In the genomic region with DNA sequence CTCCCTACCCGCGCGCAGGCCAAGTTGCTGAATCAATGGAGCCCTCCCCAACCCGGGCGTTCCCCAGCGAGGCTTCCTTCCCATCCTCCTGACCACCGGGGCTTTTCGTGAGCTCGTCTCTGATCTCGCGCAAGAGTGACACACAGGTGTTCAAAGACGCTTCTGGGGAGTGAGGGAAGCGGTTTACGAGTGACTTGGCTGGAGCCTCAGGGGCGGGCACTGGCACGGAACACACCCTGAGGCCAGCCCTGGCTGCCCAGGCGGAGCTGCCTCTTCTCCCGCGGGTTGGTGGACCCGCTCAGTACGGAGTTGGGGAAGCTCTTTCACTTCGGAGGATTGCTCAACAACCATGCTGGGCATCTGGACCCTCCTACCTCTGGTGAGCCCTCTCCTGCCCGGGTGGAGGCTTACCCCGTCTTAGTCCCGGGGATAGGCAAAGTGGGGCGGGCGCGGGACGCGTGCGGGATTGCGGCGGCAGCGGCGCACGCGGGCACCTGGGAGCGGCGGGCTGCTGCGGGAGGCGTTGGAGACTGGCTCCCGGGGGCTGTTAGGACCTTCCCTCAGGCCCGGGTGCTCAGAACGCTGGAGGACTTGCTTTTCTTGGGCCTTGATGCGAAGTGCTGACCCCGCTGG, we compare ENCODE assay signal across 8 cellular contexts. TPM values are rescaled to one million over a fixed set of nuclear protein-coding genes. Genes with fewer than 3 reads are reported as not detected.
A peak's percentile ranks its signal among the peaks of the same experiment; 100 is the strongest.
DNase-seq lines count a peak whose midpoint lies in the region; ATAC-seq, FAIRE-seq and TF ChIP-seq lines count a peak whose summit lies in the region.

A gene (plus strand): TSS at position 271 of the 633 bp plus-strand sequence. CDS start 79 bp downstream, at position 350.

- peaks cover 25% of the 10 kb centered on the region for H3K4me1 ChIP-seq in MM.1S (ENCODE audit: low read length)
- peaks cover 48% of the 10 kb centered on the region for H3K4me1 ChIP-seq in HepG2 (ENCODE audit: insufficient read depth, low read length)

- H3K27me3 ChIP-seq in GM06990 (replicated peaks; ENCODE audit: control insufficient read depth, insufficient read depth, low read length) (no peaks in the 10 kb centered on the region), H7 (ENCODE audit: control insufficient read depth, insufficient read depth, low read length) (peaks cover 33% of the 10 kb centered on the region), MM.1S (replicated peaks; ENCODE audit: insufficient read depth, low read length) (0 out of 2 replicates have a peak, but pooled peaks cover 6% of the 10 kb centered on the region), HepG2 (ENCODE audit: control insufficient read depth in 1 of 2, insufficient read depth in 2 of 2, low read length in 2 of 2) (no peaks in the 10 kb centered on the region; a peak in 1 of 5 replicates)

- in situ Hi-C loops in HepG2 (cut with HindIII; ENCODE audit: extremely low pct_ligation_motif_present, low pct_unique_long_range_greater_than_20kb), result no loop called here

- no peaks in the 10 kb centered on the region for H4K20me1 ChIP-seq in MM.1S (ENCODE audit: insufficient read depth, low read length)
- H4K20me1 ChIP-seq in HepG2 (ENCODE audit: insufficient read depth, low read length), result no peaks in the 10 kb centered on the region; the same call in 1 of the 2 replicates

- no peaks in the 10 kb centered on the region for H3K79me2 ChIP-seq in MM.1S (ENCODE audit: low read length)
- H3K79me2 ChIP-seq in HepG2 (ENCODE audit: insufficient read depth, low read length), result peaks cover 35% of the 10 kb centered on the region

- H3K27ac ChIP-seq in MM.1S (ENCODE audit: low read length) (peak within 1 kb of the TSS; percentile 17; the same call in 1 of the 2 replicates), cingulate gyrus (ENCODE audit: low read depth, low read length) (peak within 1 kb of the TSS; percentile 84), HepG2 (ENCODE audit: extremely low read length, insufficient read depth, low read length) (peak within 1 kb of the TSS; percentile 74)

- TF ChIP-seq EP300 in HepG2 (IDR thresholded peaks at IDR 0.05; ENCODE audit: low read depth in 2 of 2, low read length in 2 of 2), result no peak
- TF ChIP-seq EP300 in HepG2 (CRISPR knock-in tag; IDR thresholded peaks at IDR 0.05; ENCODE audit: borderline replicate concordance), result no peak

- ATAC-seq in HepG2, result peak; percentile 88

- CTCF ChIA-PET in HepG2 (lab: Yijun Ruan, JAX; ENCODE audit: low intra/inter-chr PET ratio, low total read pairs), result interaction anchor here (1.8 kb wide), 1 partner anchor 56 kb away, joined by 6 read pairs; no protein-coding TSS in a partner anchor

- H3K4me3 ChIP-seq in GM06990 (replicated peaks; ENCODE audit: low read depth, low read length) (peak within 1 kb of the TSS; percentile 95), H7 (ENCODE audit: insufficient read depth, low read depth, low read length) (peak within 1 kb of the TSS; percentile 64), MM.1S (ENCODE audit: low read length) (peak within 1 kb of the TSS; percentile 92), HepG2 (replicated peaks in 1 of 3; ENCODE audit: insufficient read depth in 1 of 3, low read depth in 2 of 3, low read length in 3 of 3) (peak within 1 kb of the TSS; percentile 83 to 91 (median 88))

- H2AFZ ChIP-seq in MM.1S (ENCODE audit: low read length), result peak within 1 kb of the TSS; percentile 97
- H2AFZ ChIP-seq in HepG2 (ENCODE audit: low read length), result peak within 1 kb of the TSS; percentile 39

- no peak for TF ChIP-seq RAD21 in HepG2 (CRISPR knock-in tag; IDR thresholded peaks at IDR 0.05)

- POLR2A ChIA-PET in HepG2 (lab: Yijun Ruan, JAX), result interaction anchor here (0.6 to 1.6 kb wide), 3 partner anchors 16 to 604 kb away, joined by 3 to 5 read pairs (median 3); no protein-coding TSS in a partner anchor

- H3K36me3 ChIP-seq in GM06990 (ENCODE audit: control insufficient read depth, insufficient read depth, low read length) (no peaks in the 10 kb centered on the region; the same call in 1 of the 2 replicates), H7 (replicated peaks; ENCODE audit: control insufficient read depth, insufficient read depth, low read length) (no peaks in the 10 kb centered on the region), MM.1S (replicated peaks; ENCODE audit: insufficient read depth, low read length) (no peaks in the 10 kb centered on the region), HepG2 (replicated peaks in 1 of 2; ENCODE audit: control insufficient read depth in 1 of 2, insufficient read depth in 2 of 2, low read length in 2 of 2) (no peaks in the 10 kb centered on the region)

- DNase-seq in GM06990 (ENCODE audit: extremely low read depth, insufficient read length) (peak; percentile 83), H7 (peak; percentile 71), MM.1S (peak; percentile 90), HepG2 (ENCODE audit: low spot score) (peak; percentile 27), NCI-H2081 treated with DMSO at 0.1 percent for 48 hours (lab: John Stamatoyannopoulos, UW) (no peak)
- peak; percentile 80 to 82 for DNase-seq in activated CD4-positive, alpha-beta T cell treated with anti-CD3 and anti-CD28 coated beads for 4 hours
- peak; percentile 79 for DNase-seq in stimulated activated CD4-positive, alpha-beta T cell treated with anti-CD3 and anti-CD28 coated beads, Interleukin-4, amount 100 ng/mL, for 24 hours

- FAIRE-seq in HepG2 (lab: Jason Lieb, UNC), result no peak

- no peak; a peak in 1 of 4 replicates for TF ChIP-seq POLR2A in HepG2 (IDR thresholded peaks at IDR 0.05; ENCODE audit: insufficient read depth in 1 of 2, low read depth in 2 of 2, low read length in 2 of 2)

- H3K9me2 ChIP-seq in MM.1S (replicated peaks; ENCODE audit: insufficient read depth, low read length), result no peaks in the 10 kb centered on the region

- TF ChIP-seq CTCF in GM06990 (IDR thresholded peaks at IDR 0.05; ENCODE audit: insufficient read depth, low read length, poor library complexity, severe bottlenecking) (no peak), MM.1S (IDR thresholded peaks at IDR 0.05; ENCODE audit: low read length) (no peak), HepG2 (CRISPR knock-in tag; IDR thresholded peaks at IDR 0.05) (no peak)

- H3K9ac ChIP-seq in MM.1S (ENCODE audit: low read length), result peak within 1 kb of the TSS; percentile 62
- peak within 1 kb of the TSS; percentile 79 for H3K9ac ChIP-seq in HepG2 (ENCODE audit: insufficient read depth, low read depth, low read length)

- H3K4me2 ChIP-seq in MM.1S (ENCODE audit: low read depth, low read length) (peak within 1 kb of the TSS; percentile 52), HepG2 (ENCODE audit: low read depth, low read length) (peak within 1 kb of the TSS; percentile 87)

- H3F3A ChIP-seq in MM.1S (ENCODE audit: insufficient read depth, low read length), result peaks cover 16% of the 10 kb centered on the region

- 9% methylated on average over 7 of the region's 46 CpGs for WGBS in HepG2 (ENCODE audit: low lambda C conversion rate)

- no TSS peak for BruUV-seq in HepG2 (replicated peaks; lab: Mats Ljungman, UMichigan)

- intact Hi-C loops in HepG2 (cut with micrococcal nuclease; ENCODE audit: unreplicated experiment), result no loop called here

- H3K9me3 ChIP-seq in MM.1S (replicated peaks; ENCODE audit: insufficient read depth, low read length) (no peaks in the 10 kb centered on the region), HepG2 (ENCODE audit: low read length) (0 out of 2 replicates have a peak, but pooled peaks cover 4% of the 10 kb centered on the region)

TF ChIP-seq in HepG2, 621 proteins besides CTCF, POLR2A, EP300 and RAD21 (continues in another document):
- no peak for TF ChIP-seq U2AF1 (optimal IDR thresholded peaks at IDR 0.05; ENCODE audit: low read depth, low read length)
- TF ChIP-seq ZNF563 (CRISPR knock-in tag; IDR thresholded peaks at IDR 0.05), result peak; percentile 34; the same call in 1 of the 2 replicates
- peak; percentile 14; the same call in 1 of the 2 replicates for TF ChIP-seq ZMYM4 (CRISPR knock-in tag; IDR thresholded peaks at IDR 0.05)
- TF ChIP-seq, protein P1, sequence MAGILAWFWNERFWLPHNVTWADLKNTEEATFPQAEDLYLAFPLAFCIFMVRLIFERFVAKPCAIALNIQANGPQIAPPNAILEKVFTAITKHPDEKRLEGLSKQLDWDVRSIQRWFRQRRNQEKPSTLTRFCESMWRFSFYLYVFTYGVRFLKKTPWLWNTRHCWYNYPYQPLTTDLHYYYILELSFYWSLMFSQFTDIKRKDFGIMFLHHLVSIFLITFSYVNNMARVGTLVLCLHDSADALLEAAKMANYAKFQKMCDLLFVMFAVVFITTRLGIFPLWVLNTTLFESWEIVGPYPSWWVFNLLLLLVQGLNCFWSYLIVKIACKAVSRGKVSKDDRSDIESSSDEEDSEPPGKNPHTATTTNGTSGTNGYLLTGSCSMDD (CRISPR knock-in tag; IDR thresholded peaks at IDR 0.05), result no peak
- no peak for TF ChIP-seq ZFAT (CRISPR knock-in tag; conservative IDR thresholded peaks at IDR 0.05)
- 0 out of 2 replicates have a peak, but pooled peaks have one; percentile 42 for TF ChIP-seq ZNF776 (CRISPR knock-in tag; IDR thresholded peaks at IDR 0.05)

RNA-seq across cellular contexts. Expression of the gene that starts here (rescaled TPM):
- total RNA-seq in H7 (2014; rRNA removed; shearing (Covaris generic)), result 0.14 TPM in 1 of 2 replicates, not detected in the other
- 15.0 and 17.9 TPM in 2 replicates for total RNA-seq in HepG2 (2016; rRNA removed; fragmentation: Illumina TruSeq; extraction: Trizol)
- total RNA-seq in HepG2 (2016; cell fraction: cytosol; rRNA removed; fragmentation: Illumina TruSeq; extraction: Trizol; ENCODE audit: low read depth), result 4.8 and 5.4 TPM in 2 replicates
- total RNA-seq in HepG2 (2016; cell fraction: insoluble cytoplasmic fraction; rRNA removed; fragmentation: Illumina TruSeq; extraction: Trizol), result 15.8 and 17.7 TPM in 2 replicates
- 11.2 and 12.0 TPM in 2 replicates for total RNA-seq in HepG2 (2016; cell fraction: membrane; rRNA removed; fragmentation: Illumina TruSeq; extraction: Trizol)
- total RNA-seq in HepG2 (2016; cell fraction: nucleus; rRNA removed; fragmentation: Illumina TruSeq; extraction: Trizol), result 21.8 and 24.6 TPM in 2 replicates
- 4.3 and 5.9 TPM in 2 replicates for polyA plus RNA-seq in HepG2 (2011; rRNA removed)
- polyA plus RNA-seq in HepG2 (2011; cell fraction: cytosol; rRNA removed), result 2.6 and 4.4 TPM in 2 replicates
- 3.1 and 3.5 TPM in 2 replicates for polyA plus RNA-seq in HepG2 (2011; cell fraction: nucleus; rRNA removed)
- 3.1 and 3.3 TPM in 2 replicates for polyA plus RNA-seq in HepG2 (2012)
- polyA plus RNA-seq in HepG2 (2016; cell fraction: cytosol; fragmentation: Illumina TruSeq; extraction: Trizol; ENCODE audit: low read depth), result 3.1 and 3.6 TPM in 2 replicates
- 14.7 and 16.1 TPM in 2 replicates for polyA plus RNA-seq in HepG2 (2016; cell fraction: insoluble cytoplasmic fraction; fragmentation: Illumina TruSeq; extraction: Trizol; ENCODE audit: low read depth)
- 6.2 and 7.4 TPM in 2 replicates for polyA plus RNA-seq in HepG2 (2016; cell fraction: membrane; fragmentation: Illumina TruSeq; extraction: Trizol; ENCODE audit: low read depth)
- polyA plus RNA-seq in HepG2 (2016; cell fraction: nucleus; fragmentation: Illumina TruSeq; extraction: Trizol; ENCODE audit: insufficient read depth, low read depth), result 29.8 and 31.9 TPM in 2 replicates
- polyA minus RNA-seq in HepG2 (2011; rRNA and poly(A)+ RNA removed; ENCODE audit: low replicate concordance), result 3.7 and 12.5 TPM in 2 replicates
- 3.7 and 4.0 TPM in 2 replicates for polyA minus RNA-seq in HepG2 (2011; cell fraction: cytosol; rRNA and poly(A)+ RNA removed)
- polyA minus RNA-seq in HepG2 (2011; cell fraction: nucleus; rRNA and poly(A)+ RNA removed), result 8.6 and 13.1 TPM in 2 replicates

Comparison
In these comparisons a context has a peak if more than half of its experiments do, and no peak if none do; other contexts are left out.
1. Peak in DNase-seq and H3K4me3 ChIP-seq in H7; RNA of the gene not detected or under 1 TPM.
2. H3K27ac ChIP-seq: peak in every context shown above with its lines; median percentile 84 in cingulate gyrus; 74 in HepG2; 17 in MM.1S.